ENCODE assay signal across 8 cellular contexts in genomic region chr16:81003610-81004460, GRCh38. TPM values are rescaled to one million over a fixed set of nuclear protein-coding genes. Genes with fewer than 3 reads are reported as not detected.
A peak's percentile ranks its signal among the peaks of the same experiment; 100 is the strongest.
DNase-seq lines count a peak whose midpoint lies in the region; ATAC-seq and TF ChIP-seq lines count a peak whose summit lies in the region.

No MANE protein-coding gene starts in this region.

- H3K9me3 Mint-ChIP-seq in activated T-cell treated with anti-CD3 and anti-CD28 coated beads, Interleukin-2, amount 50 U/mL, for 4 hours = no peaks in the 10 kb centered on the region
- H3K9me3 Mint-ChIP-seq in activated T-helper 17 cell treated with anti-CD3 and anti-CD28 coated beads, Interleukin-2, amount 50 U/mL, for 72 hours = no peaks in the 10 kb centered on the region

- ATAC-seq in activated T-cell treated with anti-CD3 and anti-CD28 coated beads, Interleukin-2, amount 50 U/mL, for 4 hours = no peak
- ATAC-seq in activated T-helper 17 cell treated with anti-CD3 and anti-CD28 coated beads, Interleukin-2, amount 50 U/mL, for 72 hours (replicated peaks) = peak; percentile 14
- no peak for ATAC-seq in left lung
- ATAC-seq in thoracic aorta (ENCODE audit: insufficient number of reproducible peaks, low FRiP score, low read depth) = no peak
- ATAC-seq in HG03460 (IDR thresholded peaks at IDR 0.05; ENCODE audit: unreplicated experiment) = no peak

- peaks cover 16% of the 10 kb centered on the region for H3K36me3 Mint-ChIP-seq in activated T-cell treated with anti-CD3 and anti-CD28 coated beads, Interleukin-2, amount 50 U/mL, for 4 hours (ENCODE audit: insufficient read depth)
- peaks cover 46% of the 10 kb centered on the region for H3K36me3 Mint-ChIP-seq in activated T-helper 17 cell treated with anti-CD3 and anti-CD28 coated beads, Interleukin-2, amount 50 U/mL, for 72 hours (ENCODE audit: low read depth)

- H3K4me3 ChIP-seq in left lung (peak overlapping the region; percentile 2 to 79), thoracic aorta (peak overlapping the region; percentile 45)

- H3K4me1 ChIP-seq in left lung (peaks cover 22 to 36% of the 10 kb centered on the region in 2 donors), thoracic aorta (ENCODE audit: control insufficient read depth in 1 of 2, low read depth in 2 of 2) (peaks cover 11 to 21% of the 10 kb centered on the region in 2 donors)

- H3K4me3 Mint-ChIP-seq in activated T-cell treated with anti-CD3 and anti-CD28 coated beads, Interleukin-2, amount 50 U/mL, for 4 hours = peak overlapping the region; percentile 94
- peak overlapping the region; percentile 87 for H3K4me3 Mint-ChIP-seq in activated T-helper 17 cell treated with anti-CD3 and anti-CD28 coated beads, Interleukin-2, amount 50 U/mL, for 72 hours

- H3K27ac Mint-ChIP-seq in activated T-helper 17 cell treated with anti-CD3 and anti-CD28 coated beads, Interleukin-2, amount 50 U/mL, for 72 hours = peak overlapping the region; percentile 87

- intact Hi-C loops in left lung (cut with DNase I) = no loop called here

- no peaks in the 10 kb centered on the region for H3K9me3 ChIP-seq in left lung
- H3K9me3 ChIP-seq in thoracic aorta = no peaks in the 10 kb centered on the region

- H3K36me3 ChIP-seq in left lung = no peaks in the 10 kb centered on the region
- H3K36me3 ChIP-seq in thoracic aorta = no peaks in the 10 kb centered on the region

- H3K27ac ChIP-seq in left lung = peak overlapping the region; percentile 13 to 57
- no peak overlapping the region for H3K27ac ChIP-seq in thoracic aorta

- H3K4me1 Mint-ChIP-seq in activated T-cell treated with anti-CD3 and anti-CD28 coated beads, Interleukin-2, amount 50 U/mL, for 4 hours (ENCODE audit: low read depth) = peaks cover 69% of the 10 kb centered on the region
- H3K4me1 Mint-ChIP-seq in activated T-helper 17 cell treated with anti-CD3 and anti-CD28 coated beads, Interleukin-2, amount 50 U/mL, for 72 hours = peaks cover 38% of the 10 kb centered on the region

- H3K27me3 Mint-ChIP-seq in activated T-cell treated with anti-CD3 and anti-CD28 coated beads, Interleukin-2, amount 50 U/mL, for 4 hours (ENCODE audit: low read depth) = no peaks in the 10 kb centered on the region
- H3K27me3 Mint-ChIP-seq in activated T-helper 17 cell treated with anti-CD3 and anti-CD28 coated beads, Interleukin-2, amount 50 U/mL, for 72 hours = no peaks in the 10 kb centered on the region

- no peak for DNase-seq in activated T-cell treated with anti-CD3 and anti-CD28 coated beads, Interleukin-2, amount 50 U/mL, for 4 hours
- DNase-seq in activated T-cell treated with anti-CD3 and anti-CD28 coated beads, Interleukin-2, amount 50 U/mL, for 1 hour = no peak
- DNase-seq in left lung (no peak), thoracic aorta (ENCODE audit: low spot score) (no peak), cortex of kidney (lab: John Stamatoyannopoulos, UW) (no peak), medulla oblongata (ENCODE audit: extremely low spot score) (no peak)

- TF ChIP-seq CTCF in left lung (IDR thresholded peaks at IDR 0.05) (no peak), thoracic aorta (IDR thresholded peaks at IDR 0.05) (no peak)

- no peaks in the 10 kb centered on the region for H3K27me3 ChIP-seq in left lung
- no peaks in the 10 kb centered on the region for H3K27me3 ChIP-seq in thoracic aorta (replicated peaks; ENCODE audit: insufficient read depth)

RNA-seq across cellular contexts. Expression of gene CMC2, which starts 2.9 kb away (rescaled TPM):
- 100 to 1,000 TPM; 106 to 112 (median 109) TPM for total RNA-seq in activated T-cell treated with anti-CD3 and anti-CD28 coated beads, Interleukin-2, amount 50 U/mL, for 4 hours
- 100 to 1,000 TPM in 1 of 2 donors, 10 to 100 TPM in 1; 78.8 to 138 TPM for total RNA-seq in activated T-helper 17 cell treated with anti-CD3 and anti-CD28 coated beads, Interleukin-2, amount 50 U/mL, for 72 hours
- total RNA-seq in left lung (10 to 100 TPM; 46.2 to 52.1 TPM), thoracic aorta (10 to 100 TPM; 20.5 to 61.7 TPM)

RNA-seq across cellular contexts. Expression of gene CENPN, which starts 3.2 kb away (rescaled TPM):
- total RNA-seq in activated T-cell treated with anti-CD3 and anti-CD28 coated beads, Interleukin-2, amount 50 U/mL, for 4 hours = 10 to 100 TPM; 36.0 to 43.4 (median 42.4) TPM
- 10 to 100 TPM; 34.1 to 51.0 TPM for total RNA-seq in activated T-helper 17 cell treated with anti-CD3 and anti-CD28 coated beads, Interleukin-2, amount 50 U/mL, for 72 hours
- total RNA-seq in left lung (10 to 100 TPM; 12.3 to 14.7 TPM), thoracic aorta (10 to 100 TPM in 1 of 2 donors, 1 to 10 TPM in 1; 7.8 to 48.1 TPM)

RNA-seq across cellular contexts. Expression of gene ATMIN, which starts 31.8 kb away (rescaled TPM):
- 10 to 100 TPM; 27.2 to 30.2 (median 29.3) TPM for total RNA-seq in activated T-cell treated with anti-CD3 and anti-CD28 coated beads, Interleukin-2, amount 50 U/mL, for 4 hours
- total RNA-seq in activated T-helper 17 cell treated with anti-CD3 and anti-CD28 coated beads, Interleukin-2, amount 50 U/mL, for 72 hours = 10 to 100 TPM; 14.3 to 20.6 TPM
- total RNA-seq in left lung = 10 to 100 TPM; 30.7 to 31.1 TPM
- 10 to 100 TPM; 32.0 to 32.5 TPM for total RNA-seq in thoracic aorta

Comparison
In these comparisons a context has a peak if more than half of its experiments do, and no peak if none do; other contexts are left out.
1. H3K27ac ChIP-seq: peak in left lung (2 of 2); none in thoracic aorta (0 of 2).